9 cellular contexts compared by ENCODE assay signal in the genomic region with DNA sequence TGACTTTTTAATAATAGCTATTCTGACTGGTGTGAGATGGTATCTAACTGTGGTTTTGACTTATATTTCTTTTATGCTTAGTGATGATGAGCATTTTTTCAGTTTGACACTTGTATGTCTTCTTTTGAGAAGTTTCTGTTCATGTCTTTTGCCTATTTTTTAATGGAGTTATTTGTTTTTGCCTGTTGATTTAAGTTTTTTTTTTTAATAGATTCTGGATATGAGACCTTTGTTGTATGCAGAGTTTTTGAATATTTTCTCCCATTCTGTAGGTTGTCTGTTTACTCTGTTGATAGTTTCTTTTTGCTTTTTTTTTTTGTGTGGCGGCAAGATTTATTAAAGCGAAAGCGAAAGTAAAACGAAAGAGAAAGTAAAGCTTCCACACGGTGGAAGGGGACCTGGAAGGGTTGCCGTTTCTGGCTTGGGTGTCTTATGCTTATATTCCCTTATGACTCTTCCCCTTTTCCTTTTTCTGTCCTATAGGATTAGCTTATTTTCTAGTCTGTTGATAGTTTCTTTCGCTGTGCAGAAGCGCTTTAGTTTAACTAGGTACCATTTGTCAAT.
DNase-seq lines count a peak whose midpoint lies in the region; ATAC-seq and TF ChIP-seq lines count a peak whose summit lies in the region.
"Had no signal": no experiment of that assay in that cellular context is flagged by ENCODE, and none has a peak within 500 bp of the region (broad histone marks: within the 10 kb centered on the region; RNA-seq: fewer than 3 reads in every experiment).

No MANE protein-coding gene starts in this region.

- H3K27ac Mint-ChIP-seq in natural killer cell treated with Interleukin-12 subunit alpha and Interleukin-12 subunit beta and Interleukin-15 and Interleukin-18, amount 100 ng/mL, for 72 hours, result peak overlapping the region; percentile 86 to 93

- H3K4me2 ChIP-seq in Loucy (ENCODE audit: low read depth, low read length, poor library complexity, severe bottlenecking), result peak overlapping the region; percentile 75

- peak in 1 of 2 donors; percentile 73 for ATAC-seq in natural killer cell treated with Interleukin-12 subunit alpha and Interleukin-12 subunit beta and Interleukin-15 and Interleukin-18, amount 100 ng/mL, for 72 hours
- ATAC-seq in HG03045 (IDR thresholded peaks at IDR 0.05; ENCODE audit: unreplicated experiment) (no peak), foreskin keratinocyte (no peak), HG03457 (IDR thresholded peaks at IDR 0.05; ENCODE audit: unreplicated experiment) (no peak), GM21723 (IDR thresholded peaks at IDR 0.05; ENCODE audit: unreplicated experiment) (no peak)

- no peaks in the 10 kb centered on the region for H3K36me3 ChIP-seq in Loucy (ENCODE audit: insufficient read depth, low read length)
- H3K36me3 ChIP-seq in brain microvascular endothelial cell (replicated peaks), result no peaks in the 10 kb centered on the region

- H3K4me3 ChIP-seq in Loucy (ENCODE audit: low read length, poor library complexity, severe bottlenecking), result peak overlapping the region; percentile 75
- H3K4me3 ChIP-seq in brain microvascular endothelial cell (ENCODE audit: low read depth, low read length), result peak overlapping the region; percentile 28

- peak overlapping the region; percentile 84 for H3K4me3 Mint-ChIP-seq in natural killer cell treated with Interleukin-12 subunit alpha and Interleukin-12 subunit beta and Interleukin-15 and Interleukin-18, amount 100 ng/mL, for 72 hours

- H3F3A ChIP-seq in Loucy (ENCODE audit: low read depth), result no peaks in the 10 kb centered on the region

- H3K27ac ChIP-seq in brain microvascular endothelial cell (no peak overlapping the region), foreskin keratinocyte (no peak overlapping the region)

- H3K36me3 Mint-ChIP-seq in natural killer cell treated with Interleukin-12 subunit alpha and Interleukin-12 subunit beta and Interleukin-15 and Interleukin-18, amount 100 ng/mL, for 72 hours, result peaks cover 4% of the 10 kb centered on the region

- DNase-seq in Caki2 (ENCODE audit: low read depth) (peak; percentile 49), brain microvascular endothelial cell (no peak), foreskin keratinocyte (no peak)
- no peak for DNase-seq in natural killer cell treated with Interleukin-12 subunit alpha and Interleukin-12 subunit beta and Interleukin-15 and Interleukin-18, amount 100 ng/mL, for 72 hours (ENCODE audit: low spot score)
- DNase-seq: NCI-H2029 treated with DMSO at 0.1 percent for 48 hours had no signal

- no peaks in the 10 kb centered on the region for H3K9me3 ChIP-seq in Loucy (ENCODE audit: insufficient read depth, low read depth, low read length)

- in situ Hi-C loops in Caki2 (cut with HindIII; ENCODE audit: low pct_unique_long_range_greater_than_20kb, low sequenced_read_pairs), result no loop called here
- in situ Hi-C loops in brain microvascular endothelial cell (cut with HindIII; ENCODE audit: low pct_ligation_motif_present, low sequenced_read_pairs), result no loop called here

- TF ChIP-seq CTCF in Loucy (conservative IDR thresholded peaks at IDR 0.05; ENCODE audit: low read length) (no peak), brain microvascular endothelial cell (IDR thresholded peaks at IDR 0.05; ENCODE audit: low read depth, low read length, missing control alignments) (no peak), foreskin keratinocyte (conservative IDR thresholded peaks at IDR 0.05) (no peak)

- H3K9ac ChIP-seq in Loucy (ENCODE audit: low read depth, low read length, poor library complexity, severe bottlenecking), result peak overlapping the region; percentile 55

- no peaks in the 10 kb centered on the region for H3K79me2 ChIP-seq in Loucy (ENCODE audit: insufficient read depth, low read length)

- no peaks in the 10 kb centered on the region for H3K27me3 ChIP-seq in Loucy (ENCODE audit: insufficient read depth, low read length, poor library complexity, severe bottlenecking)
- no peaks in the 10 kb centered on the region for H3K27me3 ChIP-seq in brain microvascular endothelial cell (replicated peaks)
- H3K27me3 ChIP-seq in foreskin keratinocyte, result no peaks in the 10 kb centered on the region

- H3K9me3 Mint-ChIP-seq in natural killer cell treated with Interleukin-12 subunit alpha and Interleukin-12 subunit beta and Interleukin-15 and Interleukin-18, amount 100 ng/mL, for 72 hours, result no peaks in the 10 kb centered on the region

- no peaks in the 10 kb centered on the region for H3K27me3 Mint-ChIP-seq in natural killer cell treated with Interleukin-12 subunit alpha and Interleukin-12 subunit beta and Interleukin-15 and Interleukin-18, amount 100 ng/mL, for 72 hours

- peaks cover 24 to 31% of the 10 kb centered on the region in 2 donors for H3K4me1 Mint-ChIP-seq in natural killer cell treated with Interleukin-12 subunit alpha and Interleukin-12 subunit beta and Interleukin-15 and Interleukin-18, amount 100 ng/mL, for 72 hours (ENCODE audit: low read depth in 2 of 2)

- H3K9me2 ChIP-seq in Loucy (replicated peaks; ENCODE audit: low read depth, low read length), result no peaks in the 10 kb centered on the region

- peaks cover 7% of the 10 kb centered on the region for H3K4me1 ChIP-seq in Loucy (ENCODE audit: insufficient read depth, low read length, poor library complexity, severe bottlenecking)
- H3K4me1 ChIP-seq in foreskin keratinocyte, result no peaks in the 10 kb centered on the region

- no peaks in the 10 kb centered on the region for H4K20me1 ChIP-seq in Loucy (ENCODE audit: insufficient read depth, low read length, poor library complexity, severe bottlenecking)

- H2AFZ ChIP-seq in Loucy (ENCODE audit: low read length), result peak overlapping the region; percentile 85
